ENCODE assay signal across 9 cellular contexts in the genomic region with DNA sequence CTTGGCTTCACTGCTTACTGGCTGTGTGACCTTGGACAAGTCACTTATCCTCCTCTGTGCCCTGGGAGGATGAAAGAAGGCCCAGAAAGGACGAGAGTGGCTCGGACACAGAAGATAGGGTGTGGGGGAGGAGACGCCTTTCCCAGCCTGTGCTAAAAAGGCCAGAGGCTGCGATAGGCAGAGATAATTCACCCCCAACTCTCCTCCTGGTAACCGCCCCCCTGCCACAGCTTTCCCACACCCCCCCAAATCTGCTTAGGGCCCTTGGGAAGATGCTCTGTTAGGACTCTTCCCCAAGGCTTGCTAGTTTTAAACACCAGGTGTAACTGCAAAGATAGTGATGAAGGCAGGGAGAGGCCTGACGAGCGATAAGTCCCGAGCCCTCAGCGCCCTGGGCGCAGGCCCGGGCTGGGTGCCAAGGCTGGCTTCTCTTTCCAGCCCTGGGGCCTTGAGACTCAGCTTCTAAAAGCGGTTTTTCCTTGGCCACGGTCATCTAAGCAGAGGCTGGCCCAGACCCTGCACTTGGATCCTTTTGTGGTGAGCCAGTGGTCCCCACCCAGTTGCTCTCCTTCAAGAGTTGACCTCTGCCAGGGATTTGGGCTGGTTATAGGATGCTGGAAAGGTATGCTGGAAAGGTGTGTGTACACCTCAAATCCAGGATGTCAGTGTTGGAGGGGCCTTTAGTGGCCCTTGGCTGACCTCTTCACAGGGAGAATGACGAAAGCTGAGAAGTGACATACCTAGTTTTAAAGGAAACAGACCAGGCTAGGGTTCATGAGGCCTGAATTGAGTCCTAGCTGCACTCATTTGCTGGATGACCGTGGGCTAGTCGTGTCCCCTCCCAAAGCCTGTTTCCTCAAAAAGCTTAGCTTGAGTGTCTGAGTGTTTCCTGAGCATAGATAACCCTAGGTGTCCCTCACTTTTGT. TPM values are rescaled to one million over a fixed set of nuclear protein-coding genes. Genes with fewer than 3 reads are reported as not detected.
DNase-seq lines count a peak whose midpoint lies in the region; ATAC-seq and TF ChIP-seq lines count a peak whose summit lies in the region.
"Had no signal": no experiment of that assay in that cellular context is flagged by ENCODE, and none has a peak within 500 bp of the region (broad histone marks: within the 10 kb centered on the region; RNA-seq: fewer than 3 reads in every experiment).

No MANE protein-coding gene starts in this region.

- intact Hi-C loops in lower lobe of right lung (cut with DNase I) (no loop called here), transverse colon (cut with DNase I; ENCODE audit: low total_unique reads) (no loop called here)

- no peaks in the 10 kb centered on the region for H3K36me3 Mint-ChIP-seq in chondrocyte (ENCODE audit: low read depth)
- H3K36me3 Mint-ChIP-seq: neural progenitor cell had no signal

- no peaks in the 10 kb centered on the region for H3K9me3 ChIP-seq in lower lobe of right lung
- no peaks in the 10 kb centered on the region for H3K9me3 ChIP-seq in transverse colon

- no peak overlapping the region for H3K4me3 Mint-ChIP-seq in chondrocyte (ENCODE audit: unreplicated experiment)
- H3K4me3 Mint-ChIP-seq: neural progenitor cell had no signal

- H3K27me3 ChIP-seq in lower lobe of right lung (ENCODE audit: low read depth) (no peaks in the 10 kb centered on the region), transverse colon (no peaks in the 10 kb centered on the region)

- H3K4me1 Mint-ChIP-seq in chondrocyte (ENCODE audit: low read depth): peaks cover 18% of the 10 kb centered on the region

- TF ChIP-seq EP300 in transverse colon (IDR thresholded peaks at IDR 0.05; ENCODE audit: low read depth): no peak

- WGBS in transverse colon (ENCODE audit: low coverage in 1 of 2), 2 donors: 71 to 100% methylated on average over 1 to 16 of the region's 16 CpGs

- no peak for TF ChIP-seq POLR2A in transverse colon (IDR thresholded peaks at IDR 0.05)

- no peak overlapping the region for H3K27ac Mint-ChIP-seq in chondrocyte (ENCODE audit: unreplicated experiment)

- no peaks in the 10 kb centered on the region for H3K27me3 Mint-ChIP-seq in chondrocyte (ENCODE audit: low read depth)

- TF ChIP-seq CTCF in lower lobe of right lung (IDR thresholded peaks at IDR 0.05) (no peak), transverse colon (IDR thresholded peaks at IDR 0.05) (no peak), chondrocyte (IDR thresholded peaks at IDR 0.05) (no peak)

- ATAC-seq in lower lobe of right lung (no peak), GM18873 (IDR thresholded peaks at IDR 0.05; ENCODE audit: low FRiP score, unreplicated experiment) (no peak)

- DNase-seq in NCI-H226: peak; percentile 79
- DNase-seq in astrocyte of the hippocampus (ENCODE audit: low read depth, low spot score): peak; percentile 61
- DNase-seq in lower lobe of right lung: no peak
- DNase-seq in transverse colon: no peak
- DNase-seq in occipital lobe (lab: John Stamatoyannopoulos, UW): no peak
- no peak for DNase-seq in chondrocyte (ENCODE audit: low spot score)
- DNase-seq: NCI-H524 treated with DMSO at 0.1 percent for 48 hours had no signal

- in situ Hi-C loops in transverse colon (cut with MboI; ENCODE audit: low pct_ligation_motif_present in 1 of 4, low pct_unique_long_range_greater_than_20kb in 1 of 4, low sequenced_read_pairs in 3 of 4): no loop called here

- H3K4me3 ChIP-seq in lower lobe of right lung: no peak overlapping the region
- H3K4me3 ChIP-seq in transverse colon: no peak overlapping the region
- H3K4me3 ChIP-seq: neural progenitor cell had no signal

- no peaks in the 10 kb centered on the region for H3K36me3 ChIP-seq in lower lobe of right lung
- H3K36me3 ChIP-seq in transverse colon: no peaks in the 10 kb centered on the region
- H3K36me3 ChIP-seq: neural progenitor cell had no signal

- H3K27ac ChIP-seq in lower lobe of right lung (peak overlapping the region; percentile 58), transverse colon (peak overlapping the region; percentile 0 to 98 (median 81))
- H3K27ac ChIP-seq: neural progenitor cell had no signal

- peaks cover 46% of the 10 kb centered on the region for H3K4me1 ChIP-seq in lower lobe of right lung
- H3K4me1 ChIP-seq in transverse colon: peaks cover 6 to 38% (median 24%) of the 10 kb centered on the region in 4 donors

- H3K9me3 Mint-ChIP-seq in chondrocyte (ENCODE audit: low read depth): no peaks in the 10 kb centered on the region
- H3K9me3 Mint-ChIP-seq: neural progenitor cell had no signal

RNA-seq across cellular contexts. Expression of a gene that starts 3.4 kb away (rescaled TPM):
- 92.6 TPM for total RNA-seq in lower lobe of right lung
- total RNA-seq in transverse colon: 10 to 100 TPM; 19.0 to 29.9 (median 27.7) TPM
- 69.9 TPM for total RNA-seq in occipital lobe
- 75.4 to 84.2 TPM (median 79.3 TPM) in 3 replicates for total RNA-seq in chondrocyte

RNA-seq across cellular contexts. Expression of a gene that starts 11.9 kb away (rescaled TPM):
- total RNA-seq in lower lobe of right lung (9.1 TPM), transverse colon (10 to 100 TPM in 1 of 4 donors, 1 to 10 TPM in 3; 3.7 to 65.3 (median 7.6) TPM), occipital lobe (not detected), chondrocyte (0.85 to 5.5 TPM (median 1.3 TPM) in 3 replicates)

RNA-seq across cellular contexts. Expression of a gene that starts 24.0 kb away (rescaled TPM):
- total RNA-seq in lower lobe of right lung: 9.2 TPM
- total RNA-seq in transverse colon: 1 to 10 TPM in 1 of 4 donors, under 1 TPM in 2, not detected in 1; 0.14 to 1.8 (median 0.32) TPM
- total RNA-seq in occipital lobe: 21.5 TPM
- 26.0 to 29.4 TPM (median 27.6 TPM) in 3 replicates for total RNA-seq in chondrocyte

RNA-seq across cellular contexts. Expression of a gene that starts 47.5 kb away (rescaled TPM):
- 142 TPM for total RNA-seq in lower lobe of right lung
- total RNA-seq in transverse colon: 100 to 1,000 TPM in 2 of 4 donors, 10 to 100 TPM in 2; 13.0 to 210 (median 79.8) TPM
- total RNA-seq in occipital lobe: 17.6 TPM
- 34,852 to 36,120 TPM (median 35,333 TPM) in 3 replicates for total RNA-seq in chondrocyte

RNA-seq across cellular contexts. Expression of a gene that starts 58.8 kb away (rescaled TPM):
- total RNA-seq in lower lobe of right lung: 35.7 TPM
- 100 to 1,000 TPM in 3 of 4 donors, 10 to 100 TPM in 1; 84.6 to 292 (median 136) TPM for total RNA-seq in transverse colon
- total RNA-seq in occipital lobe: 9.0 TPM
- total RNA-seq in chondrocyte: 28.9 to 38.0 TPM (median 31.1 TPM) in 3 replicates

Comparison
In these comparisons a context has a peak if more than half of its experiments do, and no peak if none do; other contexts are left out.
1. DNase-seq: peak in NCI-H226 (single experiment) and astrocyte of the hippocampus (single experiment); none in lower lobe of right lung (single experiment), transverse colon (single experiment), occipital lobe (single experiment) and chondrocyte (single experiment).